22 cellular contexts compared by ENCODE assay signal in genomic region chr19:55525289-55526101, GRCh38. TPM values are rescaled to one million over a fixed set of nuclear protein-coding genes. Genes with fewer than 3 reads are reported as not detected.
DNase-seq lines count a peak whose midpoint lies in the region; ATAC-seq and TF ChIP-seq lines count a peak whose summit lies in the region.
"Had no signal": no experiment of that assay in that cellular context is flagged by ENCODE, and none has a peak within 500 bp of the region (broad histone marks: within the 10 kb centered on the region; RNA-seq: fewer than 3 reads in every experiment).

No MANE protein-coding gene starts in this region.

- intact Hi-C loops in aorta (cut with DNase I): no loop called here
- intact Hi-C loops in activated T-helper 2 cell treated with anti-CD3 and anti-CD28 coated beads, Interferon-gamma antibody, Interleukin-2, Interleukin-4, amounts not matched to agents 10 μg/mL and 5 μg/mL and 100 μg/mL, durations not matched to agents 14 hours and 24 hours and 36 hours (cut with micrococcal nuclease): no loop called here

- no peaks in the 10 kb centered on the region for H3K79me1 ChIP-seq in mesenchymal stem cell (replicated peaks; ENCODE audit: low read length, poor library complexity, severe bottlenecking)

- H3K4me3 ChIP-seq in mesenchymal stem cell (ENCODE audit: insufficient read depth in 1 of 2, low read depth in 1 of 2, low read length in 2 of 2) (no peak overlapping the region), aorta (ENCODE audit: low read length in 2 of 2) (no peak overlapping the region), GM23248 (no peak overlapping the region)
- H3K4me3 ChIP-seq: GM12878, mucosa of descending colon, tibial nerve had no signal

- H3K4ac ChIP-seq in mesenchymal stem cell (ENCODE audit: low read depth in 1 of 2, low read length in 2 of 2): no peak overlapping the region

- H3K4me1 Mint-ChIP-seq in brain: peaks cover 5% of the 10 kb centered on the region
- no peaks in the 10 kb centered on the region for H3K4me1 Mint-ChIP-seq in activated T-helper 2 cell treated with anti-CD3 and anti-CD28 coated beads, Interferon-gamma antibody, Interleukin-2, Interleukin-4, amounts not matched to agents 10 μg/mL and 5 μg/mL and 100 μg/mL, durations not matched to agents 14 hours and 24 hours and 36 hours (ENCODE audit: low read depth)
- H3K4me1 Mint-ChIP-seq: CD8-positive, alpha-beta memory T cell; immature natural killer cell; stimulated activated naive CD8-positive, alpha-beta T cell treated with anti-CD3 and anti-CD28 coated beads, Interleukin-15, amount 100 ng/mL, for 72 hours had no signal

- H3K27ac ChIP-seq in mesenchymal stem cell (ENCODE audit: low read length, poor library complexity, severe bottlenecking): no peak overlapping the region
- no peak overlapping the region for H3K27ac ChIP-seq in aorta (ENCODE audit: low read depth in 1 of 2, low read length in 2 of 2)
- no peak overlapping the region for H3K27ac ChIP-seq in GM23248
- H3K27ac ChIP-seq: tibial nerve had no signal

- H3K9me2 ChIP-seq in GM23248 (ENCODE audit: insufficient read depth): no peaks in the 10 kb centered on the region

- peaks cover 4% of the 10 kb centered on the region for H3K27me3 Mint-ChIP-seq in brain
- H3K27me3 Mint-ChIP-seq in activated T-helper 2 cell treated with anti-CD3 and anti-CD28 coated beads, Interferon-gamma antibody, Interleukin-2, Interleukin-4, amounts not matched to agents 10 μg/mL and 5 μg/mL and 100 μg/mL, durations not matched to agents 14 hours and 24 hours and 36 hours (ENCODE audit: low read depth): no peaks in the 10 kb centered on the region
- H3K27me3 Mint-ChIP-seq: stimulated activated naive CD8-positive, alpha-beta T cell treated with anti-CD3 and anti-CD28 coated beads, Interleukin-15, amount 100 ng/mL, for 72 hours had no signal

- peaks cover 21% of the 10 kb centered on the region; the same call in 1 of the 2 replicates for H3F3A ChIP-seq in GM23248 (ENCODE audit: insufficient read depth)

- no peak overlapping the region for H2BK5ac ChIP-seq in mesenchymal stem cell (ENCODE audit: low read depth, low read length, poor library complexity, severe bottlenecking)

- no peaks in the 10 kb centered on the region for H3K9me3 Mint-ChIP-seq in brain
- H3K9me3 Mint-ChIP-seq in activated T-helper 2 cell treated with anti-CD3 and anti-CD28 coated beads, Interferon-gamma antibody, Interleukin-2, Interleukin-4, amounts not matched to agents 10 μg/mL and 5 μg/mL and 100 μg/mL, durations not matched to agents 14 hours and 24 hours and 36 hours: no peaks in the 10 kb centered on the region
- H3K9me3 Mint-ChIP-seq: activated T-cell treated with anti-CD3 and anti-CD28 coated beads, Interleukin-2, amount 50 U/mL, for 4 hours; CD8-positive, alpha-beta memory T cell; dendritic cell treated with granulocyte-macrophage colony-stimulating factor and Interleukin-4, amounts not matched to agents 40 ng/mL and 50 ng/mL, for 4 days; immature natural killer cell; stimulated activated naive CD8-positive, alpha-beta T cell treated with anti-CD3 and anti-CD28 coated beads, Interleukin-15, amount 100 ng/mL, for 72 hours had no signal

- H3K4me1 ChIP-seq in mesenchymal stem cell (ENCODE audit: control insufficient read depth, insufficient read depth, low read depth, low read length) (peaks cover 35% of the 10 kb centered on the region), aorta (ENCODE audit: control insufficient read depth in 1 of 2, insufficient read depth in 2 of 2, low read length in 2 of 2) (no peaks in the 10 kb centered on the region), GM23248 (ENCODE audit: insufficient read depth) (no peaks in the 10 kb centered on the region; the same call in 1 of the 2 replicates)

- H2BK12ac ChIP-seq in mesenchymal stem cell (ENCODE audit: low read length in 2 of 2): no peak overlapping the region

- H3K14ac ChIP-seq in mesenchymal stem cell (ENCODE audit: low read length in 2 of 2): peak overlapping the region in 1 of 2 experiments; percentile 21

- no peaks in the 10 kb centered on the region for H3K36me3 Mint-ChIP-seq in brain
- no peaks in the 10 kb centered on the region for H3K36me3 Mint-ChIP-seq in activated T-helper 2 cell treated with anti-CD3 and anti-CD28 coated beads, Interferon-gamma antibody, Interleukin-2, Interleukin-4, amounts not matched to agents 10 μg/mL and 5 μg/mL and 100 μg/mL, durations not matched to agents 14 hours and 24 hours and 36 hours (ENCODE audit: low read depth)
- H3K36me3 Mint-ChIP-seq: CD8-positive, alpha-beta memory T cell; immature natural killer cell had no signal

- peak overlapping the region; percentile 34 for H2AK5ac ChIP-seq in mesenchymal stem cell (ENCODE audit: low read length, severe bottlenecking)

- H3K4me3 Mint-ChIP-seq in brain: no peak overlapping the region
- no peak overlapping the region for H3K4me3 Mint-ChIP-seq in activated T-helper 2 cell treated with anti-CD3 and anti-CD28 coated beads, Interferon-gamma antibody, Interleukin-2, Interleukin-4, amounts not matched to agents 10 μg/mL and 5 μg/mL and 100 μg/mL, durations not matched to agents 14 hours and 24 hours and 36 hours (ENCODE audit: low read depth)
- H3K4me3 Mint-ChIP-seq: activated T-cell treated with anti-CD3 and anti-CD28 coated beads, Interleukin-2, amount 50 U/mL, for 4 hours; CD8-positive, alpha-beta memory T cell; dendritic cell treated with granulocyte-macrophage colony-stimulating factor and Interleukin-4, amounts not matched to agents 40 ng/mL and 50 ng/mL, for 4 days; immature natural killer cell; stimulated activated naive CD8-positive, alpha-beta T cell treated with anti-CD3 and anti-CD28 coated beads, Interleukin-15, amount 100 ng/mL, for 72 hours had no signal

- no peak overlapping the region for H2BK15ac ChIP-seq in mesenchymal stem cell (ENCODE audit: low read depth, poor library complexity, severe bottlenecking)

- H2AFZ ChIP-seq in mesenchymal stem cell (ENCODE audit: low read depth, low read length) (peak overlapping the region; percentile 47), GM23248 (no peak overlapping the region)

- ATAC-seq in aorta (ENCODE audit: low FRiP score): peak; percentile 12
- ATAC-seq: activated T-cell treated with anti-CD3 and anti-CD28 coated beads, Interleukin-2, amount 50 U/mL, for 4 hours; GM12878 had no signal

- WGBS in mesenchymal stem cell: 57% methylated on average over 28 of the region's 29 CpGs
- WGBS in aorta, 2 donors: 32 to 37% methylated on average over 29 of the region's 29 CpGs
- WGBS in GM23248 (ENCODE audit: low coverage in 1 of 2, low lambda C conversion rate in 2 of 2, missing lambda C conversion rate in 2 of 2), 2 experiments: 22 to 24% methylated on average over 21 to 29 of the region's 29 CpGs

- no peak overlapping the region for H3K23ac ChIP-seq in mesenchymal stem cell (ENCODE audit: low read length in 2 of 2)

- H2BK120ac ChIP-seq in mesenchymal stem cell (ENCODE audit: low read depth, low read length): no peak overlapping the region

- TF ChIP-seq CTCF in brain (conservative IDR thresholded peaks at IDR 0.05): no peak

- H3K36me3 ChIP-seq in mesenchymal stem cell (ENCODE audit: control insufficient read depth in 1 of 2, insufficient read depth in 2 of 2, low read depth in 1 of 2, low read length in 2 of 2) (peaks cover 0 to 7% of the 10 kb centered on the region in 2 experiments), aorta (ENCODE audit: control insufficient read depth in 1 of 2, insufficient read depth in 2 of 2, low read length in 1 of 2) (no peaks in the 10 kb centered on the region), GM23248 (ENCODE audit: low read depth) (no peaks in the 10 kb centered on the region)
- H3K36me3 ChIP-seq: tibial nerve had no signal

- H3K79me2 ChIP-seq in GM23248 (ENCODE audit: insufficient read depth): no peaks in the 10 kb centered on the region

- H3K4me2 ChIP-seq in mesenchymal stem cell (ENCODE audit: low read length, poor library complexity, severe bottlenecking): no peak overlapping the region
- no peak overlapping the region for H3K4me2 ChIP-seq in GM23248 (ENCODE audit: unreplicated experiment)

- peak overlapping the region in 3 of 5 experiments; percentile 0 to 50 (median 10) for H3K27ac Mint-ChIP-seq in brain
- H3K27ac Mint-ChIP-seq in activated T-helper 2 cell treated with anti-CD3 and anti-CD28 coated beads, Interferon-gamma antibody, Interleukin-2, Interleukin-4, amounts not matched to agents 10 μg/mL and 5 μg/mL and 100 μg/mL, durations not matched to agents 14 hours and 24 hours and 36 hours: no peak overlapping the region
- H3K27ac Mint-ChIP-seq: dendritic cell treated with granulocyte-macrophage colony-stimulating factor and Interleukin-4, amounts not matched to agents 40 ng/mL and 50 ng/mL, for 4 days; immature natural killer cell; stimulated activated naive CD8-positive, alpha-beta T cell treated with anti-CD3 and anti-CD28 coated beads, Interleukin-15, amount 100 ng/mL, for 72 hours had no signal

- no peak overlapping the region for H4K8ac ChIP-seq in mesenchymal stem cell (ENCODE audit: low read length)

- H3K27me3 ChIP-seq in mesenchymal stem cell (ENCODE audit: control insufficient read depth in 1 of 2, insufficient read depth in 1 of 2, low read length in 2 of 2) (peaks cover 0 to 15% of the 10 kb centered on the region in 2 experiments), aorta (ENCODE audit: control insufficient read depth in 1 of 2, insufficient read depth in 2 of 2, low read length in 1 of 2) (no peaks in the 10 kb centered on the region), GM23248 (replicated peaks; ENCODE audit: insufficient read depth) (no peaks in the 10 kb centered on the region)

- H4K91ac ChIP-seq in mesenchymal stem cell (ENCODE audit: low read length): no peak overlapping the region

- in situ Hi-C loops in GM23248 (cut with MboI): no loop called here

- H3K9ac ChIP-seq in mesenchymal stem cell (ENCODE audit: low read length) (no peak overlapping the region), GM23248 (no peak overlapping the region)

- no peaks in the 10 kb centered on the region for H4K20me1 ChIP-seq in GM23248 (ENCODE audit: insufficient read depth)

- DNase-seq in NCI-H82 (lab: John Stamatoyannopoulos, UW) (peak; percentile 38), NCI-H82 treated with DMSO at 0.1 percent for 48 hours (lab: John Stamatoyannopoulos, UW; ENCODE audit: unreplicated experiment) (no peak), mesenchymal stem cell (no peak), aorta (no peak), GM23248 (no peak), NCI-H1694 treated with DMSO at 0.1 percent for 48 hours (lab: John Stamatoyannopoulos, UW) (no peak)
- no peak for DNase-seq in activated T-helper 2 cell treated with anti-CD3 and anti-CD28 coated beads, Interferon-gamma antibody, Interleukin-2, Interleukin-4, amounts not matched to agents 10 μg/mL and 5 μg/mL and 100 μg/mL, durations not matched to agents 14 hours and 24 hours and 36 hours (ENCODE audit: low spot score)
- DNase-seq: activated CD4-positive, alpha-beta T cell treated with anti-CD3 and anti-CD28 coated beads for 1 hour; activated naive CD4-positive, alpha-beta T cell treated with Interleukin-2 at 50 U/mL for 16 hours; activated T-cell treated with anti-CD3 and anti-CD28 coated beads, Interleukin-2, amount 50 U/mL, for 4 hours; CD8-positive, alpha-beta memory T cell; immature natural killer cell; stimulated activated naive CD8-positive, alpha-beta T cell treated with anti-CD3 and anti-CD28 coated beads, Interleukin-15, amount 100 ng/mL, for 72 hours had no signal

- H3K9me3 ChIP-seq in mesenchymal stem cell (ENCODE audit: control insufficient read depth, low read length) (no peaks in the 10 kb centered on the region), aorta (ENCODE audit: control insufficient read depth, low read length) (no peaks in the 10 kb centered on the region), GM23248 (ENCODE audit: low read depth) (no peaks in the 10 kb centered on the region)
- H3K9me3 ChIP-seq: mucosa of descending colon, tibial nerve had no signal

- no peak overlapping the region for H3K18ac ChIP-seq in mesenchymal stem cell (ENCODE audit: low read depth in 1 of 2, low read length in 2 of 2)

RNA-seq across cellular contexts. Expression of gene SBK2, which starts 11.4 kb away (rescaled TPM):
- not detected for polyA plus RNA-seq in brain (ENCODE audit: insufficient read depth, low read depth, low replicate concordance)
- polyA plus RNA-seq in mesenchymal stem cell (2013, experiment 1 of 2): not detected
- not detected for polyA plus RNA-seq in mesenchymal stem cell (2013, experiment 2 of 2)
- total RNA-seq in aorta: not detected
- polyA plus RNA-seq in aorta: not detected
- total RNA-seq in activated T-helper 2 cell treated with anti-CD3 and anti-CD28 coated beads, Interferon-gamma antibody, Interleukin-2, Interleukin-4, amounts not matched to agents 10 μg/mL and 5 μg/mL and 100 μg/mL, durations not matched to agents 14 hours and 24 hours and 36 hours: not detected in 2 replicates
- total RNA-seq in GM23248 (2014; rRNA removed; shearing (Covaris generic)): not detected in 2 replicates
- not detected in 2 replicates for polyA plus RNA-seq in GM23248 (2016; fragmentation: Nextera tagmentation; extraction: Ambion mirVana)
- total RNA-seq: A172; activated T-cell treated with anti-CD3 and anti-CD28 coated beads, Interleukin-2, amount 50 U/mL, for 4 hours; CD8-positive, alpha-beta memory T cell; GM12878; liver; mucosa of descending colon; NCI-H460; tibial nerve had no signal
- polyA plus RNA-seq: CD8-positive, alpha-beta memory T cell; GM12878; HepG2; immature natural killer cell; liver had no signal

RNA-seq across cellular contexts. Expression of gene SBK3, which starts 19.8 kb away (rescaled TPM):
- polyA plus RNA-seq in brain (ENCODE audit: insufficient read depth, low read depth, low replicate concordance) (not detected), aorta (not detected), GM23248 (2016; fragmentation: Nextera tagmentation; extraction: Ambion mirVana) (not detected in 2 replicates)
- not detected for polyA plus RNA-seq in mesenchymal stem cell (2013, experiment 1 of 2)
- not detected for polyA plus RNA-seq in mesenchymal stem cell (2013, experiment 2 of 2)
- total RNA-seq in aorta: under 1 TPM in 1 of 2 donors, not detected in 1; 0.48 TPM
- not detected in 2 replicates for total RNA-seq in activated T-helper 2 cell treated with anti-CD3 and anti-CD28 coated beads, Interferon-gamma antibody, Interleukin-2, Interleukin-4, amounts not matched to agents 10 μg/mL and 5 μg/mL and 100 μg/mL, durations not matched to agents 14 hours and 24 hours and 36 hours
- not detected in 2 replicates for total RNA-seq in GM23248 (2014; rRNA removed; shearing (Covaris generic))
- total RNA-seq: activated T-cell treated with anti-CD3 and anti-CD28 coated beads, Interleukin-2, amount 50 U/mL, for 4 hours; CD8-positive, alpha-beta memory T cell; GM12878; liver had no signal
- polyA plus RNA-seq: CD8-positive, alpha-beta memory T cell; GM12878; immature natural killer cell had no signal

RNA-seq across cellular contexts. Expression of gene SSC5D, which starts 37.3 kb away (rescaled TPM):
- polyA plus RNA-seq in brain (ENCODE audit: insufficient read depth, low read depth, low replicate concordance): 2.6 TPM
- polyA plus RNA-seq in mesenchymal stem cell (2013, experiment 1 of 2): 29.2 TPM
- polyA plus RNA-seq in mesenchymal stem cell (2013, experiment 2 of 2): 27.1 TPM
- 10 to 100 TPM in 1 of 2 donors, 1 to 10 TPM in 1; 8.6 to 64.1 TPM for total RNA-seq in aorta
- polyA plus RNA-seq in aorta: 1 to 10 TPM; 1.6 to 3.7 TPM
- total RNA-seq in activated T-helper 2 cell treated with anti-CD3 and anti-CD28 coated beads, Interferon-gamma antibody, Interleukin-2, Interleukin-4, amounts not matched to agents 10 μg/mL and 5 μg/mL and 100 μg/mL, durations not matched to agents 14 hours and 24 hours and 36 hours: 0.41 and 0.71 TPM in 2 replicates
- total RNA-seq in GM23248 (2014; rRNA removed; shearing (Covaris generic)): 12.6 and 14.4 TPM in 2 replicates
- 9.8 and 10.0 TPM in 2 replicates for polyA plus RNA-seq in GM23248 (2016; fragmentation: Nextera tagmentation; extraction: Ambion mirVana)
- total RNA-seq: HepG2 had no signal
- polyA plus RNA-seq: CD8-positive, alpha-beta memory T cell; HepG2; immature natural killer cell had no signal

RNA-seq across cellular contexts. Expression of gene NAT14, which starts 40.5 kb away (rescaled TPM):
- polyA plus RNA-seq in brain (ENCODE audit: insufficient read depth, low read depth, low replicate concordance): 95.6 TPM
- 106 TPM for polyA plus RNA-seq in mesenchymal stem cell (2013, experiment 1 of 2)
- 108 TPM for polyA plus RNA-seq in mesenchymal stem cell (2013, experiment 2 of 2)
- total RNA-seq in aorta: 10 to 100 TPM; 15.3 to 16.2 TPM
- 10 to 100 TPM in 1 of 2 donors, 1 to 10 TPM in 1; 3.1 to 19.2 TPM for polyA plus RNA-seq in aorta
- 20.0 and 20.2 TPM in 2 replicates for total RNA-seq in activated T-helper 2 cell treated with anti-CD3 and anti-CD28 coated beads, Interferon-gamma antibody, Interleukin-2, Interleukin-4, amounts not matched to agents 10 μg/mL and 5 μg/mL and 100 μg/mL, durations not matched to agents 14 hours and 24 hours and 36 hours
- total RNA-seq in GM23248 (2014; rRNA removed; shearing (Covaris generic)): 13.4 and 13.9 TPM in 2 replicates
- 11.1 and 12.0 TPM in 2 replicates for polyA plus RNA-seq in GM23248 (2016; fragmentation: Nextera tagmentation; extraction: Ambion mirVana)

RNA-seq across cellular contexts. Expression of gene ZNF628, which starts 49.1 kb away (rescaled TPM):
- polyA plus RNA-seq in brain (ENCODE audit: insufficient read depth, low read depth, low replicate concordance) (6.5 TPM), aorta (1 to 10 TPM; 1.3 to 2.0 TPM), GM23248 (2016; fragmentation: Nextera tagmentation; extraction: Ambion mirVana) (1.1 TPM in 2 replicates)
- polyA plus RNA-seq in mesenchymal stem cell (2013, experiment 1 of 2): 7.0 TPM
- 6.6 TPM for polyA plus RNA-seq in mesenchymal stem cell (2013, experiment 2 of 2)
- total RNA-seq in aorta: 1 to 10 TPM; 6.9 to 7.0 TPM
- total RNA-seq in activated T-helper 2 cell treated with anti-CD3 and anti-CD28 coated beads, Interferon-gamma antibody, Interleukin-2, Interleukin-4, amounts not matched to agents 10 μg/mL and 5 μg/mL and 100 μg/mL, durations not matched to agents 14 hours and 24 hours and 36 hours: 8.6 and 9.5 TPM in 2 replicates
- total RNA-seq in GM23248 (2014; rRNA removed; shearing (Covaris generic)): 1.7 and 4.3 TPM in 2 replicates
